Comparison of ENCODE assay signal across 20 cellular contexts in the genomic region with DNA sequence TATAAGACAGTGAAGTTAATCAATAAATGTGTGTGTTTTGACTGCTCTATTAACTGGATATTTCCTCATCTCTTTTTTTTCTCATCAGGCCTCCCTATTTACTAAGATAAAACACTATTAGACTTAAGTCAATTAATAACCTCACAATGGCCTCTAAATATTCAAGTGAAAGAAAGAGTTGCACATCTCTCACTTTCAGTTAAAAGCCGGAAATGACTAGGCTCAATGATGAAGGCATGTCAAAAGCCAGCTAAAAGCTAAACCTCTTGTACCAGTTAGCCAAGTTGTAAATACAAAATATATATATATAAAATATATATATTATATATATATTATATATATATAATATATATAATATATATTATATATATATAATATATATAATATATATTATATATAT.
A peak's percentile ranks its signal among the peaks of the same experiment; 100 is the strongest.
DNase-seq lines count a peak whose midpoint lies in the region; ATAC-seq, FAIRE-seq and TF ChIP-seq lines count a peak whose summit lies in the region.
"Had no signal": no experiment of that assay in that cellular context is flagged by ENCODE, and none has a peak within 500 bp of the region (broad histone marks: within the 10 kb centered on the region; RNA-seq: fewer than 3 reads in every experiment).

No MANE protein-coding gene starts in this region.

- no peak overlapping the region for H3K9ac ChIP-seq in colonic mucosa (ENCODE audit: low read depth in 2 of 2, low read length in 2 of 2)
- H3K9ac ChIP-seq: GM23248, KMS-11 had no signal

- DNase-seq in RCC 7860 (ENCODE audit: low spot score): no peak
- no peak for DNase-seq in frontal cortex (ENCODE audit: low spot score in 2 of 2)
- no peak for DNase-seq in small intestine
- no peak for DNase-seq in amniotic stem cell (lab: John Stamatoyannopoulos, UW)
- no peak for DNase-seq in NCI-H524 (lab: John Stamatoyannopoulos, UW)
- no peak for DNase-seq in colonic mucosa
- no peak for DNase-seq in islet precursor cell
- DNase-seq: AML-193; Caco-2; CD4-positive, alpha-beta T cell; GDM1; GM23248 had no signal

- H3K27me3 ChIP-seq in small intestine (ENCODE audit: control insufficient read depth in 2 of 2, insufficient read depth in 2 of 2, low read length in 2 of 2) (no peaks in the 10 kb centered on the region), colonic mucosa (no peaks in the 10 kb centered on the region)

- peak; percentile 75 for ATAC-seq in HG03135 (IDR thresholded peaks at IDR 0.05; ENCODE audit: unreplicated experiment)
- ATAC-seq: A549 had no signal

- 96 to 99% (median 97%) methylated on average over 1 of the region's 1 CpG for WGBS in small intestine, 3 donors

- TF ChIP-seq CTCF in colonic mucosa (IDR thresholded peaks at IDR 0.05): no peak

- FAIRE-seq in RCC 7860 (lab: Jason Lieb, UNC) (peak; percentile 88), frontal cortex (lab: Jason Lieb, UNC) (peak; percentile 70), small intestine (lab: Jason Lieb, UNC) (peak; percentile 92)
- FAIRE-seq: A549, D721Med, GM19239 had no signal

- H3K4me1 ChIP-seq in small intestine (ENCODE audit: control insufficient read depth in 2 of 2, insufficient read depth in 1 of 2, low read depth in 1 of 2, low read length in 1 of 2) (no peaks in the 10 kb centered on the region), colonic mucosa (no peaks in the 10 kb centered on the region)
- H3K4me1 ChIP-seq: A549, Caco-2, HAP-1 had no signal

- H3K36me3 ChIP-seq in small intestine (ENCODE audit: control insufficient read depth in 2 of 2, insufficient read depth in 2 of 2, low read length in 2 of 2): no peaks in the 10 kb centered on the region
- no peaks in the 10 kb centered on the region for H3K36me3 ChIP-seq in colonic mucosa
- H3K36me3 ChIP-seq: HAP-1 had no signal

- H3K4me3 ChIP-seq in small intestine (ENCODE audit: low read depth in 1 of 2, low read length in 2 of 2): no peak overlapping the region
- H3K4me3 ChIP-seq in colonic mucosa: no peak overlapping the region
- H3K4me3 ChIP-seq: A549, GM23248, HAP-1 had no signal

- no peaks in the 10 kb centered on the region for H3K9me3 ChIP-seq in small intestine (ENCODE audit: control insufficient read depth, low read depth)
- H3K9me3 ChIP-seq in colonic mucosa: no peaks in the 10 kb centered on the region
- H3K9me3 ChIP-seq: A549, Caco-2, HAP-1 had no signal

- no peak overlapping the region for H3K27ac ChIP-seq in small intestine (ENCODE audit: low read depth in 1 of 2, low read length in 1 of 2)
- H3K27ac ChIP-seq in colonic mucosa: no peak overlapping the region
- H3K27ac ChIP-seq: A549, C4-2B, GM23248, HL-60, KMS-11 had no signal

- intact Hi-C loops in colonic mucosa (cut with DNase I): no loop called here
